In the genomic region with DNA sequence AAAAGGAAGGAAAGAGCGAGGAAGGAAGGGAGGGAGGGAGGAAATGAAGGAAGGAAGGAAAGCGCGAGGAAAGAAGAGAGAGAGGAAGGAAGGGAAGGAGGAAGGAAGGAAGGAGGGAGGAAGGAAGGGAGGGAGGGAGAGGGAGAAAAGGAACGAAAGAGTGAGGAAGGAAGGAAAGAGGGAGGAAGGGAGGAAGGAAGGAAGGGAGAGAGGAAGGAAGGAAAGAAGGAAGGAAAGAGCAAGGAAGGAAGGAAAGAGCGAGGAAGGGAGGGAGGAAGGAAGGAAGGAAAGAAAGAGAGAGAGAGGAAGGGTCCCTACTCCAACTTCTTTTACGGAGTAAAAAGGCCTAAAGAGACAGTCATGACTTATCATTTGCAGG, we compare ENCODE assay signal across 8 cellular contexts. TPM values are rescaled to one million over a fixed set of nuclear protein-coding genes. Genes with fewer than 3 reads are reported as not detected.
DNase-seq lines count a peak whose midpoint lies in the region; ATAC-seq, FAIRE-seq and TF ChIP-seq lines count a peak whose summit lies in the region.

No MANE protein-coding gene starts in this region.

- no peak overlapping the region for H2BK120ac ChIP-seq in H1 (replicated peaks; ENCODE audit: low read depth, low read length)

- no peaks in the 10 kb centered on the region; the same call in 1 of the 2 replicates for H3K79me1 ChIP-seq in H1 (ENCODE audit: low read depth, low read length)

- peaks cover 33% of the 10 kb centered on the region for H3K4me1 Mint-ChIP-seq in nephron

- peaks cover 7% of the 10 kb centered on the region for H3K27me3 Mint-ChIP-seq in nephron (ENCODE audit: low read depth)

- FAIRE-seq in H1 (lab: Jason Lieb, UNC), result no peak

- no peak overlapping the region for H4K91ac ChIP-seq in H1 (replicated peaks; ENCODE audit: insufficient read length, low read length)

- H4K20me1 ChIP-seq in H1 (replicated peaks in 1 of 2; ENCODE audit: control insufficient read depth in 1 of 2, insufficient read depth in 2 of 2, low read length in 2 of 2), result peaks cover 0 to 3% of the 10 kb centered on the region in 2 experiments

- H3K9ac ChIP-seq in H1 (replicated peaks in 1 of 4; ENCODE audit: extremely low read depth in 1 of 4, low read depth in 3 of 4, low read length in 3 of 4), result peak overlapping the region in 1 of 4 experiments; percentile 24; a peak in 1 of 7 replicates

- H3K18ac ChIP-seq in H1 (ENCODE audit: extremely low read depth, low read length), result peak overlapping the region; percentile 65; the same call in 1 of the 2 replicates

- peaks cover 0 to 8% of the 10 kb centered on the region in 2 experiments; a peak in 1 of 4 replicates for H3K79me2 ChIP-seq in H1 (ENCODE audit: control insufficient read depth in 1 of 2, insufficient read depth in 2 of 2, low read length in 2 of 2)

- no peak overlapping the region for H2AFZ ChIP-seq in H1 (ENCODE audit: low read length)

- peak overlapping the region; percentile 98 to 100 (median 98) for H3K27ac Mint-ChIP-seq in nephron

- H3K4me1 ChIP-seq in H1 (replicated peaks in 1 of 4; ENCODE audit: control insufficient read depth in 3 of 4, insufficient read depth in 4 of 4, low read length in 3 of 4), result no peaks in the 10 kb centered on the region; a peak in 1 of 7 replicates

- CTCF ChIA-PET in AG04449 (lab: Yijun Ruan, JAX) (no interaction called here), H1 (lab: Charles Lee; ENCODE audit: partially characterized antibody) (interaction anchor here (0.6 to 3.2 kb wide), 3 partner anchors 13 to 83 kb away, joined by 3 to 25 read pairs (median 3); a partner anchor contains a TSS)

- 24% methylated on average over 4 of the region's 6 CpGs; no CpG with 5 or more reads in 1 of the 2 experiments for WGBS in H1 (ENCODE audit: extremely low coverage in 1 of 2, insufficient coverage in 1 of 2, insufficient read length in 1 of 2, insufficient replicate concordance in 2 of 2, low coverage in 1 of 2, low lambda C conversion rate in 2 of 2, missing lambda C conversion rate in 1 of 2), 2 experiments

- ATAC-seq in HG02642 (IDR thresholded peaks at IDR 0.05; ENCODE audit: poor library complexity, unreplicated experiment) (no peak), GM21825 (IDR thresholded peaks at IDR 0.05; ENCODE audit: unreplicated experiment) (no peak)

- TF ChIP-seq RAD21 in H1 (IDR thresholded peaks at IDR 0.05 in 1 of 2, conservative IDR thresholded peaks at IDR 0.05 in 1 of 2; ENCODE audit: low read depth in 2 of 2, low read length in 2 of 2), result no peak

- H4K8ac ChIP-seq in H1 (ENCODE audit: extremely low read depth, insufficient read depth, low read length), result no peak overlapping the region

- H3K27me3 ChIP-seq in MG63, result no peaks in the 10 kb centered on the region
- peaks cover 0 to 10% (median 4%) of the 10 kb centered on the region in 4 experiments; a peak in 3 of 7 replicates for H3K27me3 ChIP-seq in H1 (replicated peaks in 1 of 4; ENCODE audit: control insufficient read depth in 3 of 4, extremely low read depth in 1 of 4, insufficient read depth in 3 of 4, low read length in 3 of 4)

- H3K4me3 Mint-ChIP-seq in nephron, result peak overlapping the region; percentile 95 to 98 (median 98)

- H3K23me2 ChIP-seq in H1 (ENCODE audit: low read depth, low read length), result peaks cover 18% of the 10 kb centered on the region; the same call in 1 of the 2 replicates

- peaks cover 10% of the 10 kb centered on the region for H3K36me3 ChIP-seq in MG63
- peaks cover 0 to 4% (median 0%) of the 10 kb centered on the region in 4 experiments; a peak in 2 of 8 replicates for H3K36me3 ChIP-seq in H1 (ENCODE audit: control insufficient read depth in 2 of 4, insufficient read depth in 4 of 4, low read length in 3 of 4)

- H2BK12ac ChIP-seq in H1 (ENCODE audit: low read depth, low read length), result peak overlapping the region; percentile 96

- H3K9me3 Mint-ChIP-seq in nephron, result no peaks in the 10 kb centered on the region

- POLR2A ChIA-PET in AG04449 (lab: Yijun Ruan, JAX), result no interaction called here
- POLR2A ChIA-PET in H1 (lab: Charles Lee; ENCODE audit: partially characterized antibody), result interaction anchor here (1.3 to 3.0 kb wide), 3 partner anchors 9 to 27 kb away, joined by 5 to 9 read pairs (median 6); a partner anchor contains a TSS

- DNase-seq in AG04449 (ENCODE audit: low read depth, low spot score), result no peak
- no peak for DNase-seq in MG63
- no peak for DNase-seq in H1 (ENCODE audit: low read depth in 1 of 2, low spot score in 2 of 2)
- DNase-seq in HuH-7 (ENCODE audit: low spot score), result no peak
- no peak for DNase-seq in NOMO-1 treated with DMSO at 0.1 percent for 48 hours (lab: John Stamatoyannopoulos, UW; ENCODE audit: unreplicated experiment)

- H3K23ac ChIP-seq in H1 (ENCODE audit: insufficient read length), result no peak overlapping the region

- peaks cover 32% of the 10 kb centered on the region for H3K36me3 Mint-ChIP-seq in nephron (ENCODE audit: low read depth)

- peak overlapping the region; percentile 97 for H2BK15ac ChIP-seq in H1 (ENCODE audit: low read length)

- H3K4me3 ChIP-seq in AG04449 (ENCODE audit: low read depth, low read length) (peak overlapping the region; percentile 71), MG63 (peak overlapping the region; percentile 62), H1 (ENCODE audit: extremely low read depth in 1 of 4, insufficient read depth in 2 of 4, low read depth in 3 of 4, low read length in 4 of 4) (peak overlapping the region; percentile 49 to 68 (median 60); a peak in 5 of 8 replicates)

- H2BK5ac ChIP-seq in H1 (ENCODE audit: low read depth, low read length), result no peak overlapping the region; the same call in 1 of the 2 replicates

- no peak overlapping the region for H3K14ac ChIP-seq in H1 (ENCODE audit: insufficient read length)

- TF ChIP-seq EP300 in H1 (IDR thresholded peaks at IDR 0.05; ENCODE audit: borderline replicate concordance in 1 of 2, low read depth in 2 of 2, low read length in 2 of 2), result no peak

- no peak for TF ChIP-seq CTCF in AG04449 (IDR thresholded peaks at IDR 0.05; ENCODE audit: insufficient read depth, low read length, missing control alignments)
- no peak for TF ChIP-seq CTCF in H1 (IDR thresholded peaks at IDR 0.05; ENCODE audit: control extremely low read depth in 1 of 3, insufficient read depth in 1 of 3, low read depth in 1 of 3, low read length in 3 of 3)
- TF ChIP-seq CTCF in nephron (IDR thresholded peaks at IDR 0.05; ENCODE audit: unreplicated experiment in 3 of 3), result no peak

- no peak overlapping the region for H4K5ac ChIP-seq in H1 (ENCODE audit: insufficient read length, low read depth, low read length)

- H2AK5ac ChIP-seq in H1 (ENCODE audit: low read depth, low read length), result peak overlapping the region; percentile 99; the same call in 1 of the 2 replicates

- H3K4ac ChIP-seq in H1 (replicated peaks; ENCODE audit: insufficient read length, low read depth, low read length), result no peak overlapping the region

- H3K9me3 ChIP-seq in MG63 (peaks cover 6% of the 10 kb centered on the region), H1 (ENCODE audit: insufficient read depth in 2 of 2, low read depth in 1 of 2, low read length in 1 of 2) (0 out of 4 replicates have a peak, but pooled peaks cover 0 to 3% of the 10 kb centered on the region in 2 experiments)

- peak overlapping the region; percentile 85 to 92 for H3K4me2 ChIP-seq in H1 (ENCODE audit: insufficient read depth in 1 of 2, low read depth in 2 of 2, low read length in 2 of 2)

- no peak for TF ChIP-seq POLR2A in H1 (IDR thresholded peaks at IDR 0.05; ENCODE audit: control extremely low read depth in 1 of 2, low read depth in 2 of 2, low read length in 2 of 2)

- H2BK20ac ChIP-seq in H1 (ENCODE audit: low read length), result no peak overlapping the region

- H3K27ac ChIP-seq in H1 (ENCODE audit: low read depth, low read length), result no peak overlapping the region

- H3K56ac ChIP-seq in H1 (replicated peaks; ENCODE audit: insufficient read length, low read depth, low read length), result no peak overlapping the region

TF ChIP-seq in H1, 55 proteins besides CTCF, POLR2A, EP300 and RAD21:
- TF ChIP-seq SRF (IDR thresholded peaks at IDR 0.05; ENCODE audit: low read depth, low read length), result no peak

RNA-seq across cellular contexts. Expression of a gene that starts 17.5 kb away (rescaled TPM):
- total RNA-seq in MG63 (2014; rRNA removed; shearing (Covaris generic); ENCODE audit: low replicate concordance), result 7.0 and 10.5 TPM in 2 replicates
- total RNA-seq in H1 (2021; fragmentation: NEBNext Ultra II Directional; extraction: Animal tissue kit (Norgen Biotek cat#: 25700)), result 58.1 and 59.8 TPM in 2 replicates
- 30.8 and 34.0 TPM in 2 replicates for polyA plus RNA-seq in H1 (2011; rRNA removed)
- 30.1 TPM for polyA plus RNA-seq in H1 (2011; cell fraction: cytosol; rRNA removed)
- 51.4 TPM for polyA plus RNA-seq in H1 (2011; cell fraction: nucleus; rRNA removed)
- polyA plus RNA-seq in H1 (2012, experiment 1 of 2), result 25.9 to 40.1 TPM (median 35.7 TPM) in 4 replicates
- 7.1 TPM for polyA plus RNA-seq in H1 (2012, experiment 2 of 2)
- 20.5 TPM for polyA plus RNA-seq in H1 (2013, experiment 1 of 2)
- 17.9 TPM for polyA plus RNA-seq in H1 (2013, experiment 2 of 2)
- 196 and 248 TPM in 2 replicates for polyA minus RNA-seq in H1 (2011; rRNA and poly(A)+ RNA removed)
- 78.7 TPM for polyA minus RNA-seq in H1 (2011; cell fraction: cytosol; rRNA and poly(A)+ RNA removed)
- 117 TPM for polyA minus RNA-seq in H1 (2011; cell fraction: nucleus; rRNA and poly(A)+ RNA removed)
